Comparison of ENCODE assay signal across 1 cellular context in the genomic region with DNA sequence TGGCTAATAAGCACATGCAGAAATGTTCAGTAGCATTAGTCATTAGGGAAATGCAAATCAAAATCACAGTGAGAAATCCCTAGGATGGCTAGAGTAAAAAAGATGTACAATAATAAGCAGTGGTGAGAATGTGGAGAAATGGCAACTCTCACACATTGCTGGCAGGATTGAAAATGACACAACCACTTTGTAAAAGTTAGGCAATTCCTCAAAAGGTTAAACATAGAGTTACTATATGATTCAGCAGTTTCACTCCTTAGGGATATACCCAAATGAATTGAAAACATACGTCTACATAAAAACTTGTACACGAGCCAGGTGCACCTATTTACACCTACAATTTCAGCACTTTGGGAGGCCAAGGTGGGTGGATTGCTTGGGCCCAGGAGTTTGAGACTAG.
TF ChIP-seq lines count a peak whose summit lies in the region.

No MANE protein-coding gene starts in this region.

TF ChIP-seq in GM12891, 5 proteins besides CTCF, POLR2A, EP300 and RAD21:
- TF ChIP-seq TAF1 (IDR thresholded peaks at IDR 0.05; ENCODE audit: low read depth, low read length) (no peak), PAX5 (IDR thresholded peaks at IDR 0.05; ENCODE audit: insufficient read depth, low read length, severe bottlenecking) (no peak), POLR2AphosphoS5 (IDR thresholded peaks at IDR 0.05; ENCODE audit: low read depth, low read length) (no peak), SPI1 (IDR thresholded peaks at IDR 0.05; ENCODE audit: low read depth, low read length) (no peak), POU2F2 (IDR thresholded peaks at IDR 0.05; ENCODE audit: low read depth, low read length) (no peak)
TF ChIP-seq in GM12891: peak in this region for 0.
